7 cellular contexts compared by ENCODE assay signal in genomic region chr11:122069946-122070345, GRCh38. TPM values are rescaled to one million over a fixed set of nuclear protein-coding genes. Genes with fewer than 3 reads are reported as not detected.
DNase-seq lines count a peak whose midpoint lies in the region; ATAC-seq, FAIRE-seq and TF ChIP-seq lines count a peak whose summit lies in the region.

No MANE protein-coding gene starts in this region.

- peak overlapping the region; percentile 68 for H3K4me2 ChIP-seq in endothelial cell of umbilical vein (ENCODE audit: insufficient read depth, low read length)
- H3K4me2 ChIP-seq in neural progenitor cell = no peak overlapping the region

- peaks cover 11% of the 10 kb centered on the region for H3K4me1 ChIP-seq in endothelial cell of umbilical vein (ENCODE audit: control insufficient read depth, extremely low read depth, insufficient read depth, low read length)
- H3K4me1 ChIP-seq in neural progenitor cell = peaks cover 4% of the 10 kb centered on the region

- H3K9me3 Mint-ChIP-seq in neural progenitor cell = peaks cover 8% of the 10 kb centered on the region

- H3K27me3 Mint-ChIP-seq in neural progenitor cell (ENCODE audit: insufficient read depth, low read depth) = peaks cover 2% of the 10 kb centered on the region

- peaks cover 54% of the 10 kb centered on the region for H3K4me1 Mint-ChIP-seq in neural progenitor cell

- DNase-seq in H4 (ENCODE audit: low spot score) (peak; percentile 50), NCI-H345 (lab: John Stamatoyannopoulos, UW) (peak; percentile 52), endothelial cell of umbilical vein (ENCODE audit: low read depth, low spot score) (peak; percentile 93), neural progenitor cell (ENCODE audit: low spot score) (peak; percentile 82), H54 (ENCODE audit: insufficient read length, low spot score) (no peak), GM19240 (ENCODE audit: insufficient read length, low spot score) (no peak)

- intact Hi-C loops in endothelial cell of umbilical vein (cut with micrococcal nuclease) = loop anchor here (1.0 to 2.0 kb wide), 2 partner anchors 25 to 31 kb away; no protein-coding TSS in a partner anchor

- no peak for TF ChIP-seq CTCF in endothelial cell of umbilical vein (IDR thresholded peaks at IDR 0.05; ENCODE audit: extremely low read depth in 1 of 2, insufficient read depth in 1 of 2, low read depth in 1 of 2, low read length in 2 of 2)
- TF ChIP-seq CTCF in neural progenitor cell (IDR thresholded peaks at IDR 0.05) = no peak

- peak overlapping the region; percentile 91 for H3K27ac Mint-ChIP-seq in neural progenitor cell

- POLR2A ChIA-PET in endothelial cell of umbilical vein (lab: Charles Lee) = no interaction called here

- peak overlapping the region; percentile 81 for H3K4me3 Mint-ChIP-seq in neural progenitor cell

- H3K9me3 ChIP-seq in endothelial cell of umbilical vein (replicated peaks; ENCODE audit: control insufficient read depth, insufficient read depth, low read length) (no peaks in the 10 kb centered on the region), neural progenitor cell (ENCODE audit: low read depth) (no peaks in the 10 kb centered on the region)

- H3K4me3 ChIP-seq in endothelial cell of umbilical vein (replicated peaks in 1 of 3; ENCODE audit: insufficient read depth in 1 of 3, low read depth in 1 of 3, low read length in 3 of 3) (no peak overlapping the region), neural progenitor cell (no peak overlapping the region)

- H3K36me3 Mint-ChIP-seq in neural progenitor cell = peaks cover 9% of the 10 kb centered on the region

- TF ChIP-seq POLR2A in endothelial cell of umbilical vein (IDR thresholded peaks at IDR 0.05; ENCODE audit: low read depth, low read length) = no peak
- TF ChIP-seq POLR2A in H54 (IDR thresholded peaks at IDR 0.05; ENCODE audit: low read depth, low read length) = no peak

- H3K27ac ChIP-seq in endothelial cell of umbilical vein (ENCODE audit: insufficient read depth, low read depth, low read length) (no peak overlapping the region), neural progenitor cell (no peak overlapping the region)

- H3K9ac ChIP-seq in endothelial cell of umbilical vein (replicated peaks; ENCODE audit: extremely low read depth, insufficient read depth, low read length) (peak overlapping the region; percentile 54), neural progenitor cell (no peak overlapping the region)

- no peak for ATAC-seq in GM21381 (IDR thresholded peaks at IDR 0.05; ENCODE audit: unreplicated experiment)

- H3K79me2 ChIP-seq in endothelial cell of umbilical vein (ENCODE audit: control insufficient read depth, insufficient read depth, low read length) = no peaks in the 10 kb centered on the region
- no peaks in the 10 kb centered on the region for H3K79me2 ChIP-seq in neural progenitor cell (ENCODE audit: low read depth)

- dilution Hi-C loops in endothelial cell of umbilical vein (cut with MboI; ENCODE audit: extremely low pct_ligation_motif_present, low sequenced_read_pairs) = no loop called here

- H3K9me1 ChIP-seq in endothelial cell of umbilical vein (replicated peaks; ENCODE audit: control insufficient read depth, extremely low read depth, insufficient read depth, low read length) = no peaks in the 10 kb centered on the region

- H3F3A ChIP-seq in neural progenitor cell (ENCODE audit: low read depth) = peaks cover 4% of the 10 kb centered on the region

- H4K20me1 ChIP-seq in endothelial cell of umbilical vein (replicated peaks; ENCODE audit: control insufficient read depth, extremely low read depth, insufficient read depth, low read length) = no peaks in the 10 kb centered on the region
- H4K20me1 ChIP-seq in neural progenitor cell (ENCODE audit: low read depth) = no peaks in the 10 kb centered on the region

- H3K27me3 ChIP-seq in endothelial cell of umbilical vein (ENCODE audit: control insufficient read depth in 2 of 2, insufficient read depth in 2 of 2, low read length in 2 of 2) (no peaks in the 10 kb centered on the region), neural progenitor cell (no peaks in the 10 kb centered on the region)

- BruUV-seq in endothelial cell of umbilical vein (replicated peaks; lab: Mats Ljungman, UMichigan) = no TSS peak

- H2AFZ ChIP-seq in endothelial cell of umbilical vein (ENCODE audit: low read depth, low read length) = no peak overlapping the region
- H2AFZ ChIP-seq in neural progenitor cell (replicated peaks) = no peak overlapping the region

- FAIRE-seq in endothelial cell of umbilical vein (lab: Jason Lieb, UNC) = peak; percentile 82
- FAIRE-seq in H54 (lab: Jason Lieb, UNC) = no peak

- H3K36me3 ChIP-seq in endothelial cell of umbilical vein (ENCODE audit: control insufficient read depth in 2 of 2, extremely low read depth in 1 of 2, insufficient read depth in 2 of 2, low read length in 2 of 2) = no peaks in the 10 kb centered on the region
- H3K36me3 ChIP-seq in neural progenitor cell = no peaks in the 10 kb centered on the region

- CTCF ChIA-PET in endothelial cell of umbilical vein (lab: Charles Lee) = interaction anchor here (0.8 to 1.7 kb wide), 6 partner anchors 14 to 347 kb away, joined by 3 to 4 read pairs (median 3); no protein-coding TSS in a partner anchor

TF ChIP-seq in endothelial cell of umbilical vein, 7 proteins besides CTCF, POLR2A, EP300 and RAD21:
- TF ChIP-seq MAX (IDR thresholded peaks at IDR 0.05; ENCODE audit: insufficient read depth, insufficient read length) (no peak), GATA2 (IDR thresholded peaks at IDR 0.05; ENCODE audit: insufficient read depth, insufficient read length, low read depth, low read length) (no peak), FOS (IDR thresholded peaks at IDR 0.05; ENCODE audit: borderline replicate concordance, insufficient read depth, low read length) (no peak), MYC (IDR thresholded peaks at IDR 0.05; ENCODE audit: low read depth, low read length) (no peak), POLR2AphosphoS5 (IDR thresholded peaks at IDR 0.05; ENCODE audit: insufficient read depth, low read depth, low read length) (no peak)
TF ChIP-seq in endothelial cell of umbilical vein: peak in this region for 0.

RNA-seq across cellular contexts. Expression of gene BLID, which starts 46.1 kb away (rescaled TPM):
- total RNA-seq in H4 (2014; rRNA removed; shearing (Covaris generic)) = 0.10 and 0.16 TPM in 2 replicates
- total RNA-seq in endothelial cell of umbilical vein (2.4 and 3.5 TPM in 2 replicates), neural progenitor cell (ENCODE audit: low replicate concordance) (not detected in 2 replicates)
- 0.12 TPM in 1 of 2 replicates, not detected in the other for polyA plus RNA-seq in endothelial cell of umbilical vein
- not detected in 2 replicates for polyA plus RNA-seq in endothelial cell of umbilical vein (2011; cell fraction: cytosol; rRNA removed)
- 0.84 and 0.93 TPM in 2 replicates for polyA plus RNA-seq in endothelial cell of umbilical vein (2011; cell fraction: nucleus; rRNA removed)
- polyA plus RNA-seq in endothelial cell of umbilical vein (2012) = 0.21 TPM in 1 of 2 replicates, not detected in the other
- polyA minus RNA-seq in endothelial cell of umbilical vein = 3.8 and 4.3 TPM in 2 replicates
- not detected for polyA minus RNA-seq in endothelial cell of umbilical vein (2011; cell fraction: cytosol; rRNA and poly(A)+ RNA removed)
- 8.1 and 24.4 TPM in 2 replicates for polyA minus RNA-seq in endothelial cell of umbilical vein (2011; cell fraction: nucleus; rRNA and poly(A)+ RNA removed)

Comparison
In these comparisons a context has a peak if more than half of its experiments do, and no peak if none do; other contexts are left out.
1. DNase-seq: peak in H4 (single experiment), NCI-H345 (single experiment), endothelial cell of umbilical vein (single experiment) and neural progenitor cell (single experiment); none in H54 (single experiment) and GM19240 (single experiment).